Comparison of ENCODE assay signal across 8 cellular contexts in the genomic region with DNA sequence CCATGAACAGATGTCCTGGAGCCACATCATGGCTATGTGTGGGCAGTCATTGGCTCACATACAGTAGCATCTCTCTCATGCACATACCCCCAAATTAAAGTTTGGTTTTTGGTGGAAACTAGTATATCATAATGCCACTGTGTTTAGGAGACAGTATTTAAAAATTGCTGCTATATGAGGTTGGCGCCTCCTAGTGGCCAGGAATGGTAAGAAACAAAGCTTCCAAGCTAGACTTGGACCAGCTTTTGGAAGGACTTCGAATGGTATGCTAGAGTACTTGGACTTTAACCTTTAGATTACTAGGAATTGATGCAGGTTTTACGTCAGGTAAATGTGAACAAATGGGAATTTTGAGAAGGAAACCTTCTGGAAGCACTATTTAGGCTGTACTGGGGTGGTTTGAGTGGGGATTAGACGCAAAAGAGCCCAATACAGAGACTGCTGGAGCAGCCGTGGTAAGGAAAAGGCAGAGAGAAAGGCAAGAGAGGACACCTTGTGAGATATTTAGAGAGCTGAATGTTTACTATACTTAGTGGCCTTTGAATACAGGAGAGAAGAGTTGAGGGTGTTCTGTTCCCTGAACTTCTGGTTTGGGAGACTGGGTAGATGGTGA. TPM values are rescaled to one million over a fixed set of nuclear protein-coding genes. Genes with fewer than 3 reads are reported as not detected.
DNase-seq lines count a peak whose midpoint lies in the region; ATAC-seq and TF ChIP-seq lines count a peak whose summit lies in the region.

No MANE protein-coding gene starts in this region.

- no peaks in the 10 kb centered on the region for H3K4me1 ChIP-seq in Karpas-422 (ENCODE audit: low read length)
- H3K4me1 ChIP-seq in ovary (ENCODE audit: insufficient read depth), result no peaks in the 10 kb centered on the region

- H3K27ac ChIP-seq in Karpas-422 (ENCODE audit: low read length), result no peak overlapping the region
- H3K27ac ChIP-seq in ovary, result no peak overlapping the region

- no peaks in the 10 kb centered on the region for H3K79me2 ChIP-seq in Karpas-422 (ENCODE audit: low read length)

- H3K9ac ChIP-seq in Karpas-422 (ENCODE audit: low read length), result no peak overlapping the region

- H3K9me3 ChIP-seq in Karpas-422 (ENCODE audit: low read length) (no peaks in the 10 kb centered on the region), ovary (no peaks in the 10 kb centered on the region)

- 39 to 48% (median 44%) methylated on average over 5 of the region's 5 CpGs for WGBS in ovary, 3 donors

- no peak overlapping the region for H2AFZ ChIP-seq in Karpas-422 (ENCODE audit: low read length)

- TF ChIP-seq CTCF in ovary (IDR thresholded peaks at IDR 0.05), result peak; percentile 25 to 71 (median 37)

- H3K4me3 ChIP-seq in Karpas-422 (ENCODE audit: low read length) (no peak overlapping the region), ovary (no peak overlapping the region)

- H3K36me3 ChIP-seq in Karpas-422 (ENCODE audit: insufficient read depth, low read length) (no peaks in the 10 kb centered on the region), ovary (no peaks in the 10 kb centered on the region)

- H3K27me3 ChIP-seq in Karpas-422 (ENCODE audit: low read length) (no peaks in the 10 kb centered on the region), ovary (no peaks in the 10 kb centered on the region)

- intact Hi-C loops in ovary (cut with DNase I), result no loop called here

- H3K9me2 ChIP-seq in Karpas-422 (replicated peaks; ENCODE audit: insufficient read depth, low read length), result no peaks in the 10 kb centered on the region

- no peaks in the 10 kb centered on the region for H4K20me1 ChIP-seq in Karpas-422 (ENCODE audit: insufficient read depth, low read depth, low read length)

- TF ChIP-seq POLR2A in erythroblast (IDR thresholded peaks at IDR 0.05; ENCODE audit: low read length) (no peak), ovary (IDR thresholded peaks at IDR 0.05) (no peak)

- peak; percentile 1 for DNase-seq in NCI-H2227 (lab: John Stamatoyannopoulos, UW; ENCODE audit: unreplicated experiment)
- no peak for DNase-seq in NCI-H2227 treated with DMSO at 0.1 percent for 48 hours (lab: John Stamatoyannopoulos, UW)
- peak; percentile 82 for DNase-seq in Karpas-422
- DNase-seq in activated CD4-positive, alpha-beta T cell treated with anti-CD3 and anti-CD28 coated beads for 4 hours, result peak; percentile 16 to 17
- peak; percentile 50 to 75 for DNase-seq in erythroblast (lab: John Stamatoyannopoulos, UW)
- DNase-seq in ovary, result peak; percentile 38 to 74 (median 57)

- ATAC-seq in GM19468 (IDR thresholded peaks at IDR 0.05; ENCODE audit: extremely low read depth, unreplicated experiment) (peak; percentile 74), GM21367 (IDR thresholded peaks at IDR 0.05; ENCODE audit: unreplicated experiment) (no peak)

- no peak for TF ChIP-seq EP300 in ovary (IDR thresholded peaks at IDR 0.05)

- no peak overlapping the region for H3K4me2 ChIP-seq in Karpas-422 (ENCODE audit: low read depth, low read length, poor library complexity, severe bottlenecking)

RNA-seq across cellular contexts. Expression of a gene that starts 23.8 kb away (rescaled TPM):
- total RNA-seq in Karpas-422 (2014; rRNA removed; shearing (Covaris generic); ENCODE audit: low replicate concordance), result not detected in 2 replicates
- 1 to 10 TPM; 2.4 to 8.3 (median 5.8) TPM for total RNA-seq in ovary
- 10 to 100 TPM in 1 of 2 donors, 1 to 10 TPM in 1; 6.8 to 11.3 TPM for polyA plus RNA-seq in ovary
